ENCODE assay signal across 24 cellular contexts in genomic region chr2:100058014-100058310, GRCh38.
DNase-seq lines count a peak whose midpoint lies in the region; ATAC-seq, FAIRE-seq and TF ChIP-seq lines count a peak whose summit lies in the region.
"Had no signal": no experiment of that assay in that cellular context is flagged by ENCODE, and none has a peak within 500 bp of the region (broad histone marks: within the 10 kb centered on the region; RNA-seq: fewer than 3 reads in every experiment).

No MANE protein-coding gene starts in this region.

- CTCF ChIA-PET in BJ (lab: Yijun Ruan, JAX), result interaction anchor here (0.8 kb wide), 1 partner anchor 10 kb away, joined by 3 read pairs; no protein-coding TSS in a partner anchor

- peaks cover 24% of the 10 kb centered on the region for H3K4me1 Mint-ChIP-seq in nephron
- H3K4me1 Mint-ChIP-seq in activated naive CD8-positive, alpha-beta T cell treated with anti-CD3 and anti-CD28 coated beads, Interleukin-2, amount 50 U/mL, for 24 hours, result peaks cover 43% of the 10 kb centered on the region

- H3K27ac Mint-ChIP-seq in nephron, result peak overlapping the region; percentile 79 to 90 (median 88)
- H3K27ac Mint-ChIP-seq in activated naive CD8-positive, alpha-beta T cell treated with anti-CD3 and anti-CD28 coated beads, Interleukin-2, amount 50 U/mL, for 24 hours, result no peak overlapping the region
- H3K27ac Mint-ChIP-seq: activated naive CD4-positive, alpha-beta T cell treated with anti-CD3 and anti-CD28 coated beads for 36 hours; CD4-positive, alpha-beta T cell; naive thymus-derived CD4-positive, alpha-beta T cell had no signal

- H3K27me3 Mint-ChIP-seq in nephron (ENCODE audit: low read depth), result no peaks in the 10 kb centered on the region
- no peaks in the 10 kb centered on the region for H3K27me3 Mint-ChIP-seq in activated naive CD8-positive, alpha-beta T cell treated with anti-CD3 and anti-CD28 coated beads, Interleukin-2, amount 50 U/mL, for 24 hours
- H3K27me3 Mint-ChIP-seq: CD4-positive, alpha-beta T cell had no signal

- POLR2A ChIA-PET in BJ (lab: Charles Lee), result no interaction called here

- no peak for FAIRE-seq in GM19239 (lab: Jason Lieb, UNC)
- FAIRE-seq: GM12878, HepG2, pancreas had no signal

- TF ChIP-seq CTCF in BJ (IDR thresholded peaks at IDR 0.05; ENCODE audit: insufficient read depth, low read depth, low read length) (no peak), nephron (IDR thresholded peaks at IDR 0.05; ENCODE audit: unreplicated experiment in 3 of 3) (no peak)

- H3K9me3 Mint-ChIP-seq in nephron, result peaks cover 11% of the 10 kb centered on the region
- H3K9me3 Mint-ChIP-seq in activated naive CD8-positive, alpha-beta T cell treated with anti-CD3 and anti-CD28 coated beads, Interleukin-2, amount 50 U/mL, for 24 hours, result peaks cover 5% of the 10 kb centered on the region
- H3K9me3 Mint-ChIP-seq: activated naive CD4-positive, alpha-beta T cell treated with anti-CD3 and anti-CD28 coated beads for 36 hours had no signal

- no peak overlapping the region for H3K4me3 ChIP-seq in BJ (ENCODE audit: low read depth, low read length)
- H3K4me3 ChIP-seq: GM12878, pancreas, sigmoid colon had no signal

- H3K4me3 Mint-ChIP-seq in nephron, result no peak overlapping the region
- H3K4me3 Mint-ChIP-seq in activated naive CD8-positive, alpha-beta T cell treated with anti-CD3 and anti-CD28 coated beads, Interleukin-2, amount 50 U/mL, for 24 hours, result no peak overlapping the region
- H3K4me3 Mint-ChIP-seq: activated naive CD4-positive, alpha-beta T cell treated with anti-CD3 and anti-CD28 coated beads for 36 hours; CD4-positive, alpha-beta T cell; naive thymus-derived CD4-positive, alpha-beta T cell had no signal

- ATAC-seq in GM21526 (IDR thresholded peaks at IDR 0.05; ENCODE audit: low FRiP score, unreplicated experiment), result no peak
- no peak for ATAC-seq in activated naive CD8-positive, alpha-beta T cell treated with anti-CD3 and anti-CD28 coated beads, Interleukin-2, amount 50 U/mL, for 24 hours
- ATAC-seq: GM12878; HepG2; left cardiac atrium; naive thymus-derived CD4-positive, alpha-beta T cell; pancreas had no signal

- H3K36me3 ChIP-seq in BJ (ENCODE audit: control insufficient read depth, insufficient read depth, low read length), result no peaks in the 10 kb centered on the region
- H3K36me3 ChIP-seq: pancreas, sigmoid colon had no signal

- peaks cover 63% of the 10 kb centered on the region for H3K36me3 Mint-ChIP-seq in nephron (ENCODE audit: low read depth)
- H3K36me3 Mint-ChIP-seq in activated naive CD8-positive, alpha-beta T cell treated with anti-CD3 and anti-CD28 coated beads, Interleukin-2, amount 50 U/mL, for 24 hours (ENCODE audit: low read depth), result peaks cover 13% of the 10 kb centered on the region

- no peaks in the 10 kb centered on the region for H3K27me3 ChIP-seq in BJ (ENCODE audit: control insufficient read depth, insufficient read depth, low read length)
- H3K27me3 ChIP-seq: pancreas, sigmoid colon had no signal

- DNase-seq in BJ (ENCODE audit: low read depth) (peak; percentile 41), M059J (ENCODE audit: low read depth) (peak; percentile 60), dedifferentiated amniotic fluid mesenchymal stem cell (ENCODE audit: extremely low spot score) (peak; percentile 38), GM19239 (ENCODE audit: insufficient read length, low spot score) (no peak)
- DNase-seq in stimulated activated CD4-positive, alpha-beta T cell treated with anti-CD3 and anti-CD28 coated beads, Interleukin-4, amount 100 ng/mL, for 4 hours, result no peak
- DNase-seq in activated naive CD8-positive, alpha-beta T cell treated with anti-CD3 and anti-CD28 coated beads, Interleukin-2, amount 50 U/mL, for 24 hours, result no peak
- DNase-seq: activated CD4-positive, alpha-beta T cell treated with anti-CD3 and anti-CD28 coated beads for 48 hours; activated naive CD4-positive, alpha-beta T cell treated with anti-CD3 and anti-CD28 coated beads for 36 hours; activated T-cell treated with anti-CD3 and anti-CD28 coated beads, Interleukin-2, amount 50 U/mL, for 48 hours; aorta; CD4-positive, alpha-beta T cell; DMS 273 treated with DMSO at 0.1 percent for 48 hours; effector CD4-positive, alpha-beta T cell; GF-D8; left cardiac atrium; naive thymus-derived CD4-positive, alpha-beta T cell; NCI-H1105 treated with DMSO at 0.1 percent for 48 hours; NCI-H2081; pancreas; sigmoid colon had no signal

Comparison
In these comparisons a context has a peak if more than half of its experiments do, and no peak if none do; other contexts are left out.
1. DNase-seq: peak in BJ (single experiment), M059J (single experiment) and dedifferentiated amniotic fluid mesenchymal stem cell (single experiment); none in GM19239 (single experiment), stimulated activated CD4-positive, alpha-beta T cell treated with anti-CD3 and anti-CD28 coated beads, Interleukin-4, amount 100 ng/mL, for 4 hours (0 of 2) and activated naive CD8-positive, alpha-beta T cell treated with anti-CD3 and anti-CD28 coated beads, Interleukin-2, amount 50 U/mL, for 24 hours (single experiment).